In genomic region chr3:195542691-195543641, GRCh38 we compare ENCODE assay signal across 1 cellular context.
TF ChIP-seq lines count a peak whose summit lies in the region.

Gene PPP1R2 (minus strand): TSS chr3:195543325. CDS start chr3:195543025, 300 bp downstream.

TF ChIP-seq in HepG2, 621 proteins besides CTCF, POLR2A, EP300 and RAD21 (continued from another document and continues in another):
- TF ChIP-seq, protein P1, sequence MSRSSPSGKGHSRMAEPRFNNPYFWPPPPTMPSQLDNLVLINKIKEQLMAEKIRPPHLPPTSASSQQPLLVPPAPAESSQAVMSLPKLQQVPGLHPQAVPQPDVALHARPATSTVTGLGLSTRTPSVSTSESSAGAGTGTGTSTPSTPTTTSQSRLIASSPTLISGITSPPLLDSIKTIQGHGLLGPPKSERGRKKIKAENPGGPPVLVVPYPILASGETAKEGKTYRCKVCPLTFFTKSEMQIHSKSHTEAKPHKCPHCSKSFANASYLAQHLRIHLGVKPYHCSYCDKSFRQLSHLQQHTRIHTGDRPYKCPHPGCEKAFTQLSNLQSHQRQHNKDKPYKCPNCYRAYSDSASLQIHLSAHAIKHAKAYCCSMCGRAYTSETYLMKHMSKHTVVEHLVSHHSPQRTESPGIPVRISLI (CRISPR knock-in tag; IDR thresholded peaks at IDR 0.05; ENCODE audit: borderline replicate concordance), result no peak
- TF ChIP-seq ZNF616 (CRISPR knock-in tag; IDR thresholded peaks at IDR 0.05; ENCODE audit: low read depth) (peak; percentile 73; the same call in 1 of the 2 replicates), LCORL (IDR thresholded peaks at IDR 0.05) (no peak), LCORL (CRISPR knock-in tag; IDR thresholded peaks at IDR 0.05) (peak; percentile 87), ZNF891 (CRISPR knock-in tag; IDR thresholded peaks at IDR 0.05) (no peak), JUN (CRISPR knock-in tag; IDR thresholded peaks at IDR 0.05) (no peak; the same call in 1 of the 2 replicates), ELF1 (CRISPR knock-in tag; IDR thresholded peaks at IDR 0.05) (peak; percentile 39; the same call in 1 of the 2 replicates), SALL1 (CRISPR knock-in tag; IDR thresholded peaks at IDR 0.05) (peak; percentile 78), ZNF713 (CRISPR knock-in tag; IDR thresholded peaks at IDR 0.05) (no peak), ZBTB1 (CRISPR knock-in tag; IDR thresholded peaks at IDR 0.05; ENCODE audit: borderline replicate concordance) (no peak), HCFC1 (IDR thresholded peaks at IDR 0.05; ENCODE audit: low read depth, low read length) (no peak), ZNF136 (CRISPR knock-in tag; IDR thresholded peaks at IDR 0.05; ENCODE audit: low read depth) (no peak), ZNF776 (CRISPR knock-in tag; IDR thresholded peaks at IDR 0.05) (peak; percentile 49; the same call in 1 of the 2 replicates), ZFYVE20 (CRISPR knock-in tag; IDR thresholded peaks at IDR 0.05; ENCODE audit: borderline replicate concordance, low read depth) (no peak), ZNF7 (CRISPR knock-in tag; IDR thresholded peaks at IDR 0.05) (no peak), ZNF605 (CRISPR knock-in tag; IDR thresholded peaks at IDR 0.05) (no peak), CERS6 (CRISPR knock-in tag; IDR thresholded peaks at IDR 0.05) (0 out of 2 replicates have a peak, but pooled peaks have one; percentile 81), ZFP1 (CRISPR knock-in tag; IDR thresholded peaks at IDR 0.05) (no peak; the same call in 1 of the 2 replicates), ZNF292 (CRISPR knock-in tag; IDR thresholded peaks at IDR 0.05; ENCODE audit: borderline replicate concordance, low read depth) (peak; percentile 67), HMG20B (CRISPR knock-in tag; conservative IDR thresholded peaks at IDR 0.05) (no peak), KAT7 (CRISPR knock-in tag; IDR thresholded peaks at IDR 0.05; ENCODE audit: borderline replicate concordance) (peak; percentile 54; the same call in 1 of the 2 replicates), ZNF432 (CRISPR knock-in tag; IDR thresholded peaks at IDR 0.05; ENCODE audit: borderline replicate concordance) (no peak), REPIN1 (CRISPR knock-in tag; IDR thresholded peaks at IDR 0.05; ENCODE audit: borderline replicate concordance, low read depth) (0 out of 2 replicates have a peak, but pooled peaks have one; percentile 10), PAF1 (CRISPR knock-in tag; IDR thresholded peaks at IDR 0.05) (no peak), RBFOX2 (IDR thresholded peaks at IDR 0.05; ENCODE audit: low read depth, low read length) (peak; percentile 97)
- TF ChIP-seq, protein P2, sequence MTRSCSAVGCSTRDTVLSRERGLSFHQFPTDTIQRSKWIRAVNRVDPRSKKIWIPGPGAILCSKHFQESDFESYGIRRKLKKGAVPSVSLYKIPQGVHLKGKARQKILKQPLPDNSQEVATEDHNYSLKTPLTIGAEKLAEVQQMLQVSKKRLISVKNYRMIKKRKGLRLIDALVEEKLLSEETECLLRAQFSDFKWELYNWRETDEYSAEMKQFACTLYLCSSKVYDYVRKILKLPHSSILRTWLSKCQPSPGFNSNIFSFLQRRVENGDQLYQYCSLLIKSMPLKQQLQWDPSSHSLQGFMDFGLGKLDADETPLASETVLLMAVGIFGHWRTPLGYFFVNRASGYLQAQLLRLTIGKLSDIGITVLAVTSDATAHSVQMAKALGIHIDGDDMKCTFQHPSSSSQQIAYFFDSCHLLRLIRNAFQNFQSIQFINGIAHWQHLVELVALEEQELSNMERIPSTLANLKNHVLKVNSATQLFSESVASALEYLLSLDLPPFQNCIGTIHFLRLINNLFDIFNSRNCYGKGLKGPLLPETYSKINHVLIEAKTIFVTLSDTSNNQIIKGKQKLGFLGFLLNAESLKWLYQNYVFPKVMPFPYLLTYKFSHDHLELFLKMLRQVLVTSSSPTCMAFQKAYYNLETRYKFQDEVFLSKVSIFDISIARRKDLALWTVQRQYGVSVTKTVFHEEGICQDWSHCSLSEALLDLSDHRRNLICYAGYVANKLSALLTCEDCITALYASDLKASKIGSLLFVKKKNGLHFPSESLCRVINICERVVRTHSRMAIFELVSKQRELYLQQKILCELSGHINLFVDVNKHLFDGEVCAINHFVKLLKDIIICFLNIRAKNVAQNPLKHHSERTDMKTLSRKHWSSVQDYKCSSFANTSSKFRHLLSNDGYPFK (CRISPR knock-in tag; IDR thresholded peaks at IDR 0.05; ENCODE audit: borderline replicate concordance), result peak; percentile 58; the same call in 1 of the 2 replicates
- TF ChIP-seq, protein P3, sequence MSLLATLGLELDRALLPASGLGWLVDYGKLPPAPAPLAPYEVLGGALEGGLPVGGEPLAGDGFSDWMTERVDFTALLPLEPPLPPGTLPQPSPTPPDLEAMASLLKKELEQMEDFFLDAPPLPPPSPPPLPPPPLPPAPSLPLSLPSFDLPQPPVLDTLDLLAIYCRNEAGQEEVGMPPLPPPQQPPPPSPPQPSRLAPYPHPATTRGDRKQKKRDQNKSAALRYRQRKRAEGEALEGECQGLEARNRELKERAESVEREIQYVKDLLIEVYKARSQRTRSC (CRISPR knock-in tag; IDR thresholded peaks at IDR 0.05; ENCODE audit: low read depth), result no peak
- TF ChIP-seq, protein P4, sequence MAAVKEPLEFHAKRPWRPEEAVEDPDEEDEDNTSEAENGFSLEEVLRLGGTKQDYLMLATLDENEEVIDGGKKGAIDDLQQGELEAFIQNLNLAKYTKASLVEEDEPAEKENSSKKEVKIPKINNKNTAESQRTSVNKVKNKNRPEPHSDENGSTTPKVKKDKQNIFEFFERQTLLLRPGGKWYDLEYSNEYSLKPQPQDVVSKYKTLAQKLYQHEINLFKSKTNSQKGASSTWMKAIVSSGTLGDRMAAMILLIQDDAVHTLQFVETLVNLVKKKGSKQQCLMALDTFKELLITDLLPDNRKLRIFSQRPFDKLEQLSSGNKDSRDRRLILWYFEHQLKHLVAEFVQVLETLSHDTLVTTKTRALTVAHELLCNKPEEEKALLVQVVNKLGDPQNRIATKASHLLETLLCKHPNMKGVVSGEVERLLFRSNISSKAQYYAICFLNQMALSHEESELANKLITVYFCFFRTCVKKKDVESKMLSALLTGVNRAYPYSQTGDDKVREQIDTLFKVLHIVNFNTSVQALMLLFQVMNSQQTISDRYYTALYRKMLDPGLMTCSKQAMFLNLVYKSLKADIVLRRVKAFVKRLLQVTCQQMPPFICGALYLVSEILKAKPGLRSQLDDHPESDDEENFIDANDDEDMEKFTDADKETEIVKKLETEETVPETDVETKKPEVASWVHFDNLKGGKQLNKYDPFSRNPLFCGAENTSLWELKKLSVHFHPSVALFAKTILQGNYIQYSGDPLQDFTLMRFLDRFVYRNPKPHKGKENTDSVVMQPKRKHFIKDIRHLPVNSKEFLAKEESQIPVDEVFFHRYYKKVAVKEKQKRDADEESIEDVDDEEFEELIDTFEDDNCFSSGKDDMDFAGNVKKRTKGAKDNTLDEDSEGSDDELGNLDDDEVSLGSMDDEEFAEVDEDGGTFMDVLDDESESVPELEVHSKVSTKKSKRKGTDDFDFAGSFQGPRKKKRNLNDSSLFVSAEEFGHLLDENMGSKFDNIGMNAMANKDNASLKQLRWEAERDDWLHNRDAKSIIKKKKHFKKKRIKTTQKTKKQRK (IDR thresholded peaks at IDR 0.05; ENCODE audit: low read length), result no peak
- TF ChIP-seq, protein P5, sequence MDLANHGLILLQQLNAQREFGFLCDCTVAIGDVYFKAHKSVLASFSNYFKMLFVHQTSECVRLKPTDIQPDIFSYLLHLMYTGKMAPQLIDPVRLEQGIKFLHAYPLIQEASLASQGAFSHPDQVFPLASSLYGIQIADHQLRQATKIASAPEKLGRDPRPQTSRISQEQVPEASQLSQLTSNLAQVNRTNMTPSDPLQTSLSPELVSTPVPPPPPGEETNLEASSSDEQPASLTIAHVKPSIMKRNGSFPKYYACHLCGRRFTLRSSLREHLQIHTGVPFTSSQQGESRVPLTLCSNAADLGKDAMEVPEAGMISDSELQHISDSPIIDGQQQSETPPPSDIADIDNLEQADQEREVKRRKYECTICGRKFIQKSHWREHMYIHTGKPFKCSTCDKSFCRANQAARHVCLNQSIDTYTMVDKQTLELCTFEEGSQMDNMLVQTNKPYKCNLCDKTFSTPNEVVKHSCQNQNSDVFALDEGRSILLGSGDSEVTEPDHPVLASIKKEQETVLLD (CRISPR knock-in tag; IDR thresholded peaks at IDR 0.05; ENCODE audit: low read depth), result no peak; the same call in 1 of the 2 replicates
- TF ChIP-seq, protein P6, sequence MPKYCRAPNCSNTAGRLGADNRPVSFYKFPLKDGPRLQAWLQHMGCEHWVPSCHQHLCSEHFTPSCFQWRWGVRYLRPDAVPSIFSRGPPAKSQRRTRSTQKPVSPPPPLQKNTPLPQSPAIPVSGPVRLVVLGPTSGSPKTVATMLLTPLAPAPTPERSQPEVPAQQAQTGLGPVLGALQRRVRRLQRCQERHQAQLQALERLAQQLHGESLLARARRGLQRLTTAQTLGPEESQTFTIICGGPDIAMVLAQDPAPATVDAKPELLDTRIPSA (CRISPR knock-in tag; IDR thresholded peaks at IDR 0.05; ENCODE audit: borderline replicate concordance), result no peak
- TF ChIP-seq, protein P7, sequence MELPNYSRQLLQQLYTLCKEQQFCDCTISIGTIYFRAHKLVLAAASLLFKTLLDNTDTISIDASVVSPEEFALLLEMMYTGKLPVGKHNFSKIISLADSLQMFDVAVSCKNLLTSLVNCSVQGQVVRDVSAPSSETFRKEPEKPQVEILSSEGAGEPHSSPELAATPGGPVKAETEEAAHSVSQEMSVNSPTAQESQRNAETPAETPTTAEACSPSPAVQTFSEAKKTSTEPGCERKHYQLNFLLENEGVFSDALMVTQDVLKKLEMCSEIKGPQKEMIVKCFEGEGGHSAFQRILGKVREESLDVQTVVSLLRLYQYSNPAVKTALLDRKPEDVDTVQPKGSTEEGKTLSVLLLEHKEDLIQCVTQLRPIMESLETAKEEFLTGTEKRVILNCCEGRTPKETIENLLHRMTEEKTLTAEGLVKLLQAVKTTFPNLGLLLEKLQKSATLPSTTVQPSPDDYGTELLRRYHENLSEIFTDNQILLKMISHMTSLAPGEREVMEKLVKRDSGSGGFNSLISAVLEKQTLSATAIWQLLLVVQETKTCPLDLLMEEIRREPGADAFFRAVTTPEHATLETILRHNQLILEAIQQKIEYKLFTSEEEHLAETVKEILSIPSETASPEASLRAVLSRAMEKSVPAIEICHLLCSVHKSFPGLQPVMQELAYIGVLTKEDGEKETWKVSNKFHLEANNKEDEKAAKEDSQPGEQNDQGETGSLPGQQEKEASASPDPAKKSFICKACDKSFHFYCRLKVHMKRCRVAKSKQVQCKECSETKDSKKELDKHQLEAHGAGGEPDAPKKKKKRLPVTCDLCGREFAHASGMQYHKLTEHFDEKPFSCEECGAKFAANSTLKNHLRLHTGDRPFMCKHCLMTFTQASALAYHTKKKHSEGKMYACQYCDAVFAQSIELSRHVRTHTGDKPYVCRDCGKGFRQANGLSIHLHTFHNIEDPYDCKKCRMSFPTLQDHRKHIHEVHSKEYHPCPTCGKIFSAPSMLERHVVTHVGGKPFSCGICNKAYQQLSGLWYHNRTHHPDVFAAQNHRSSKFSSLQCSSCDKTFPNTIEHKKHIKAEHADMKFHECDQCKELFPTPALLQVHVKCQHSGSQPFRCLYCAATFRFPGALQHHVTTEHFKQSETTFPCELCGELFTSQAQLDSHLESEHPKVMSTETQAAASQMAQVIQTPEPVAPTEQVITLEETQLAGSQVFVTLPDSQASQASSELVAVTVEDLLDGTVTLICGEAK (IDR thresholded peaks at IDR 0.05), result no peak
- TF ChIP-seq, protein P7 (CRISPR knock-in tag; IDR thresholded peaks at IDR 0.05), result peak; percentile 67
- TF ChIP-seq, protein P8, sequence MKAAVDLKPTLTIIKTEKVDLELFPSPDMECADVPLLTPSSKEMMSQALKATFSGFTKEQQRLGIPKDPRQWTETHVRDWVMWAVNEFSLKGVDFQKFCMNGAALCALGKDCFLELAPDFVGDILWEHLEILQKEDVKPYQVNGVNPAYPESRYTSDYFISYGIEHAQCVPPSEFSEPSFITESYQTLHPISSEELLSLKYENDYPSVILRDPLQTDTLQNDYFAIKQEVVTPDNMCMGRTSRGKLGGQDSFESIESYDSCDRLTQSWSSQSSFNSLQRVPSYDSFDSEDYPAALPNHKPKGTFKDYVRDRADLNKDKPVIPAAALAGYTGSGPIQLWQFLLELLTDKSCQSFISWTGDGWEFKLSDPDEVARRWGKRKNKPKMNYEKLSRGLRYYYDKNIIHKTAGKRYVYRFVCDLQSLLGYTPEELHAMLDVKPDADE (CRISPR knock-in tag; IDR thresholded peaks at IDR 0.05), result no peak
